1 cellular context compared by ENCODE assay signal in genomic region chr3:8869613-8870012, GRCh38.
A peak's percentile ranks its signal among the peaks of the same experiment; 100 is the strongest.
TF ChIP-seq lines count a peak whose summit lies in the region.

No MANE protein-coding gene starts in this region.

TF ChIP-seq in HCT116, 20 proteins besides CTCF, POLR2A, EP300 and RAD21 (continued from another document):
- TF ChIP-seq, protein P1, sequence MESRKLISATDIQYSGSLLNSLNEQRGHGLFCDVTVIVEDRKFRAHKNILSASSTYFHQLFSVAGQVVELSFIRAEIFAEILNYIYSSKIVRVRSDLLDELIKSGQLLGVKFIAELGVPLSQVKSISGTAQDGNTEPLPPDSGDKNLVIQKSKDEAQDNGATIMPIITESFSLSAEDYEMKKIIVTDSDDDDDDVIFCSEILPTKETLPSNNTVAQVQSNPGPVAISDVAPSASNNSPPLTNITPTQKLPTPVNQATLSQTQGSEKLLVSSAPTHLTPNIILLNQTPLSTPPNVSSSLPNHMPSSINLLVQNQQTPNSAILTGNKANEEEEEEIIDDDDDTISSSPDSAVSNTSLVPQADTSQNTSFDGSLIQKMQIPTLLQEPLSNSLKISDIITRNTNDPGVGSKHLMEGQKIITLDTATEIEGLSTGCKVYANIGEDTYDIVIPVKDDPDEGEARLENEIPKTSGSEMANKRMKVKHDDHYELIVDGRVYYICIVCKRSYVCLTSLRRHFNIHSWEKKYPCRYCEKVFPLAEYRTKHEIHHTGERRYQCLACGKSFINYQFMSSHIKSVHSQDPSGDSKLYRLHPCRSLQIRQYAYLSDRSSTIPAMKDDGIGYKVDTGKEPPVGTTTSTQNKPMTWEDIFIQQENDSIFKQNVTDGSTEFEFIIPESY (IDR thresholded peaks at IDR 0.05; ENCODE audit: extremely low read depth, insufficient replicate concordance, low read length) = no peak
- TF ChIP-seq REST (IDR thresholded peaks at IDR 0.05; ENCODE audit: low read depth) = no peak
- no peak for TF ChIP-seq ZFX (IDR thresholded peaks at IDR 0.05)
- peak; percentile 30; the same call in 1 of the 2 replicates for TF ChIP-seq POLR2AphosphoS5 (IDR thresholded peaks at IDR 0.05; ENCODE audit: low read depth, low read length)
- TF ChIP-seq, protein P2, sequence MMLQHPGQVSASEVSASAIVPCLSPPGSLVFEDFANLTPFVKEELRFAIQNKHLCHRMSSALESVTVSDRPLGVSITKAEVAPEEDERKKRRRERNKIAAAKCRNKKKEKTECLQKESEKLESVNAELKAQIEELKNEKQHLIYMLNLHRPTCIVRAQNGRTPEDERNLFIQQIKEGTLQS (IDR thresholded peaks at IDR 0.05) = 0 out of 2 replicates have a peak, but pooled peaks have one; percentile 6
- peak; percentile 95 for TF ChIP-seq CBX3 (IDR thresholded peaks at IDR 0.05; ENCODE audit: low read depth)
- peak; percentile 91 for TF ChIP-seq FOSL1 (IDR thresholded peaks at IDR 0.05; ENCODE audit: low read depth)
- TF ChIP-seq ELF1 (IDR thresholded peaks at IDR 0.05; ENCODE audit: borderline replicate concordance, low read depth) = no peak
- peak; percentile 56; the same call in 1 of the 2 replicates for TF ChIP-seq SIN3A (IDR thresholded peaks at IDR 0.05; ENCODE audit: low read depth)
- no peak for TF ChIP-seq ZNF274 (IDR thresholded peaks at IDR 0.05; ENCODE audit: low read depth, low read length)
